28 cellular contexts compared by ENCODE assay signal in genomic region chr7:25371972-25372371, GRCh38.
"Had no signal": no experiment of that assay in that cellular context is flagged by ENCODE, and none has a peak within 500 bp of the region (broad histone marks: within the 10 kb centered on the region; RNA-seq: fewer than 3 reads in every experiment).

No MANE protein-coding gene starts in this region.

- H2AFZ ChIP-seq: neural progenitor cell, parathyroid adenoma had no signal

- DNase-seq: natural killer cell; occipital lobe; ovary; posterior cingulate gyrus; psoas muscle; right cardiac atrium; spleen; stimulated activated CD4-positive, alpha-beta T cell treated with anti-CD3 and anti-CD28 coated beads, Interleukin-12 subunit alpha, Interleukin-12 subunit beta, amount 100 ng/mL, for 4 hours; stimulated activated CD4-positive, alpha-beta T cell treated with anti-CD3 and anti-CD28 coated beads, Interleukin-1b, Interleukin-23, amount 100 ng/mL, for 48 hours; stimulated activated CD4-positive, alpha-beta T cell treated with anti-CD3 and anti-CD28 coated beads, Interleukin-4, amount 100 ng/mL, for 1 hour; stimulated activated CD4-positive, alpha-beta T cell treated with anti-CD3 and anti-CD28 coated beads, Interleukin-4, amount 100 ng/mL, for 4 hours; stimulated activated CD8-positive, alpha-beta memory T cell treated with anti-CD3 and anti-CD28 coated beads, Interleukin-4, amount 100 ng/mL, for 48 hours; stimulated activated naive CD4-positive, alpha-beta T cell; stimulated activated naive CD8-positive, alpha-beta T cell treated with anti-CD3 and anti-CD28 coated beads, Interleukin-15, amount 100 ng/mL, for 72 hours; stimulated activated naive CD8-positive, alpha-beta T cell treated with anti-CD3 and anti-CD28 coated beads, Interleukin-15, Interleukin-2, amounts not matched to agents 100 U/mL and 50 U/mL, for 24 hours; substantia nigra; testis; tibial artery; transverse colon; upper lobe of right lung; uterus had no signal

- H3K9me3 ChIP-seq: ovary, testis, tibial artery, upper lobe of right lung had no signal

- H3K4me1 ChIP-seq: neural progenitor cell, parathyroid adenoma, psoas muscle, spleen, testis, transverse colon, upper lobe of right lung had no signal

- H3K79me2 ChIP-seq: parathyroid adenoma had no signal

- H3K4me2 ChIP-seq: neural progenitor cell, smooth muscle cell had no signal

- H3K27ac ChIP-seq: neural progenitor cell, ovary, parathyroid adenoma, psoas muscle, skin epidermis, spleen, suprapubic skin, testis, tibial artery, transverse colon, upper lobe of right lung, uterus had no signal

- ATAC-seq: natural killer cell; psoas muscle; right cardiac atrium; sciatic nerve; stimulated activated memory B cell treated with anti-CD40 and anti-IgM and Interleukin-4, amounts not matched to agents 10 μg/mL and 1 μg/mL and 100 μg/mL, for 72 hours; stimulated activated naive CD8-positive, alpha-beta T cell treated with anti-CD3 and anti-CD28 coated beads, Interleukin-15, amount 100 ng/mL, for 72 hours; stimulated activated naive CD8-positive, alpha-beta T cell treated with anti-CD3 and anti-CD28 coated beads, Interleukin-15, Interleukin-2, amounts not matched to agents 100 U/mL and 50 U/mL, for 24 hours; upper lobe of right lung had no signal

- H3K27me3 ChIP-seq: neural progenitor cell, ovary, suprapubic skin, testis, tibial artery, transverse colon, upper lobe of right lung, uterus had no signal

- H3K9ac ChIP-seq: neural progenitor cell, parathyroid adenoma had no signal

- H3K4me3 ChIP-seq: neural progenitor cell, ovary, psoas muscle, skin epidermis, smooth muscle cell, spleen, suprapubic skin, testis, tibial artery, transverse colon, upper lobe of right lung, uterus had no signal

- H3K36me3 ChIP-seq: neural progenitor cell, ovary, spleen, suprapubic skin, tibial artery, transverse colon, upper lobe of right lung, uterus had no signal
